Comparison of ENCODE assay signal across 39 cellular contexts in the genomic region with DNA sequence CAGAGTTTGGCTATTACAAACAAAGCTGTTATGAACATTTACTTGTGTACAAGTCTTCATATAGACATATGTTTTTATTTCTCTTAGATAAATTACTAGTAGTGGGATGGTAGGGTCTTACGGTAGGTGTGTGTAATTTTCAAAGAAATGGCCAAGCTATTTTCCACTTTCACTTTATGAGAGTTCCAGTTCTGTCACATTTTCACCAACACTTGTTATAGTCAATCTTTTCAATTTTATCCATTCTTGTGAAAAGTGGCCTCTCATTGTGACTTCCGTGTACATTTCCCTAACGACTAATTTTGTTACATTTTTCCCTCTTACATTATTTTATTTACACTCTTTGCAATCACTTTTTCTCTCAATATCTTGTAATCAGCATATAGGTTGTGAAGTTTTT. TPM values are rescaled to one million over a fixed set of nuclear protein-coding genes. Genes with fewer than 3 reads are reported as not detected.
"Had no signal": no experiment of that assay in that cellular context is flagged by ENCODE, and none has a peak within 500 bp of the region (broad histone marks: within the 10 kb centered on the region; RNA-seq: fewer than 3 reads in every experiment).

No MANE protein-coding gene starts in this region.

- DNase-seq: Karpas-422, Kasumi-1, MG63, MM.1S, MV-4-11, NCI-H1048, NCI-H1092, NCI-H1092 treated with DMSO at 0.1 percent for 48 hours, NCI-H1105, NCI-H1105 treated with DMSO at 0.1 percent for 48 hours, NCI-H1417, NCI-H1417 treated with DMSO at 0.1 percent for 48 hours, NCI-H1436, NCI-H1436 treated with DMSO at 0.1 percent for 48 hours, NCI-H146, NCI-H1694, NCI-H1694 treated with DMSO at 0.1 percent for 48 hours, NCI-H187, NCI-H187 treated with DMSO at 0.1 percent for 48 hours, NCI-H1930, NCI-H2029, NCI-H2029 treated with DMSO at 0.1 percent for 48 hours, NCI-H2081, NCI-H2081 treated with DMSO at 0.1 percent for 48 hours, NCI-H2107, NCI-H2171, NCI-H2171 treated with DMSO at 0.1 percent for 48 hours, NCI-H2227 treated with DMSO at 0.1 percent for 48 hours, NCI-H226, NCI-H345, NCI-H446, NCI-H446 treated with DMSO at 0.1 percent for 48 hours, NCI-H510A, NCI-H510A treated with DMSO at 0.1 percent for 48 hours, NCI-H524 had no signal

- H3K4me3 ChIP-seq: MG63 had no signal

- H3K36me3 ChIP-seq: MG63 had no signal

RNA-seq across cellular contexts. Expression of a gene that starts 18.3 kb away (rescaled TPM):
- total RNA-seq: LHCN-M2, M059J, MCF 10A, NCI-H460 had no signal
